In the genomic region with DNA sequence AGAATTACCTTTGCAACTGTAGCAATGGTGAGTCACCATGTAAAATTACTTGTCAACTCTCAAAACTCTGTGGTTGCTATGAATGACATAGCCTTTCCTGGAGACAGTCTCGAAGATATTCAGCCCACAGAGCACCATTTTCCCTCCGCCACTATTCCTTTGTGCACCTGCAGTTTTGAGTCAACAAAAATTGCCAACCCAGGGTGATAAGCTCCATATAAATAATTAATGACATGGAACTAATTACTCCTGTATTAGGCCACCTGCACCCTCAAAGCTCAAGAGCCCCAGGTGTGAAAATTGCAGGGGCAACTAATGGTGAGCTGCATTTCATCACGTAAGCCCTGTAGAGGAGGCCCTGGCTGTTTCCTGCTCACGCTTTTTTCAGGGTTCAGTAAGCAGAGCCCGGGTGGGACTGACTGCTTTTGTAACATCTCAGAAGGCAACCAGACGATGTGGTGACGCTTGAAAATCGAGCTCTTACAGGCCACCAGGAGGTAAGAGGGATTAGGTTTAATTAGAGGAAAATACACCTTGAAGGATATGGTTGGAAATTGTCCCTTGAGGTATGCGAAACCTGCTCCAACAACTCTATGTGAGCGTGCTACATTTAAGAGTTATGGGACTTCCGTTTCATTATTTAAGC, we compare ENCODE assay signal across 1 cellular context.
TF ChIP-seq lines count a peak whose summit lies in the region.

No MANE protein-coding gene starts in this region.

TF ChIP-seq in GM12878, 131 proteins besides CTCF, POLR2A, EP300 and RAD21 (continued from another document and continues in another):
- TF ChIP-seq, protein P1, sequence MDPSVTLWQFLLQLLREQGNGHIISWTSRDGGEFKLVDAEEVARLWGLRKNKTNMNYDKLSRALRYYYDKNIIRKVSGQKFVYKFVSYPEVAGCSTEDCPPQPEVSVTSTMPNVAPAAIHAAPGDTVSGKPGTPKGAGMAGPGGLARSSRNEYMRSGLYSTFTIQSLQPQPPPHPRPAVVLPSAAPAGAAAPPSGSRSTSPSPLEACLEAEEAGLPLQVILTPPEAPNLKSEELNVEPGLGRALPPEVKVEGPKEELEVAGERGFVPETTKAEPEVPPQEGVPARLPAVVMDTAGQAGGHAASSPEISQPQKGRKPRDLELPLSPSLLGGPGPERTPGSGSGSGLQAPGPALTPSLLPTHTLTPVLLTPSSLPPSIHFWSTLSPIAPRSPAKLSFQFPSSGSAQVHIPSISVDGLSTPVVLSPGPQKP (IDR thresholded peaks at IDR 0.05; ENCODE audit: low read depth, low read length) = no peak
- TF ChIP-seq JUND (IDR thresholded peaks at IDR 0.05; ENCODE audit: low read depth, low read length) (no peak), MTA3 (IDR thresholded peaks at IDR 0.05; ENCODE audit: borderline replicate concordance, low read length) (no peak), CBX3 (IDR thresholded peaks at IDR 0.05; ENCODE audit: borderline replicate concordance, low read depth) (no peak), MEF2B (IDR thresholded peaks at IDR 0.05; ENCODE audit: partially characterized antibody, poor library complexity, severe bottlenecking) (peak; percentile 74), REST (IDR thresholded peaks at IDR 0.05; ENCODE audit: low read depth, low read length) (no peak), YY1 (IDR thresholded peaks at IDR 0.05; ENCODE audit: low read depth, low read length) (no peak), WRNIP1 (IDR thresholded peaks at IDR 0.05; ENCODE audit: borderline replicate concordance, low read depth, low read length) (no peak), ATF7 (IDR thresholded peaks at IDR 0.05; ENCODE audit: low read depth) (peak; percentile 96), CREM (IDR thresholded peaks at IDR 0.05; ENCODE audit: low read depth) (no peak; the same call in 1 of the 2 replicates), POLR2AphosphoS2 (IDR thresholded peaks at IDR 0.05; ENCODE audit: low read depth, low read length) (no peak; the same call in 1 of the 2 replicates), CEBPB (IDR thresholded peaks at IDR 0.05; ENCODE audit: borderline replicate concordance in 1 of 2, low read depth in 2 of 2, low read length in 2 of 2) (no peak), CHD1 (IDR thresholded peaks at IDR 0.05; ENCODE audit: low read depth, low read length) (no peak), TCF3 (IDR thresholded peaks at IDR 0.05; ENCODE audit: borderline replicate concordance, insufficient read depth, low read depth, low read length) (no peak), TBL1XR1 (IDR thresholded peaks at IDR 0.05; ENCODE audit: low read depth, low read length) (no peak), NR2F1 (conservative IDR thresholded peaks at IDR 0.05) (peak; percentile 43), CBFB (IDR thresholded peaks at IDR 0.05; ENCODE audit: low read depth) (no peak), ZNF622 (IDR thresholded peaks at IDR 0.05) (no peak), NRF1 (conservative IDR thresholded peaks at IDR 0.05; ENCODE audit: low read depth, low read length) (no peak), NFIC (IDR thresholded peaks at IDR 0.05; ENCODE audit: low read depth, low read length) (peak; percentile 37; the same call in 1 of the 2 replicates), HDAC2 (IDR thresholded peaks at IDR 0.05) (no peak), TCF7 (IDR thresholded peaks at IDR 0.05; ENCODE audit: borderline replicate concordance) (no peak), TARDBP (IDR thresholded peaks at IDR 0.05; ENCODE audit: borderline replicate concordance) (no peak), ZZZ3 (IDR thresholded peaks at IDR 0.05; ENCODE audit: control insufficient read depth, insufficient read length, low read depth) (no peak), ZNF24 (IDR thresholded peaks at IDR 0.05) (peak; percentile 58; the same call in 1 of the 2 replicates), GABPA (IDR thresholded peaks at IDR 0.05; ENCODE audit: low read depth) (no peak), EGR1 (IDR thresholded peaks at IDR 0.05; ENCODE audit: borderline replicate concordance in 1 of 2, low read depth in 2 of 2, low read length in 2 of 2) (no peak), YBX1 (IDR thresholded peaks at IDR 0.05) (peak; percentile 16; the same call in 1 of the 2 replicates), RELA (IDR thresholded peaks at IDR 0.05; ENCODE audit: borderline replicate concordance, partially characterized antibody) (no peak), FOXM1 (IDR thresholded peaks at IDR 0.05; ENCODE audit: low read depth, low read length) (no peak), BCLAF1 (IDR thresholded peaks at IDR 0.05) (no peak), STAT3 (IDR thresholded peaks at IDR 0.05; ENCODE audit: low read depth, low read length) (no peak; the same call in 1 of the 2 replicates)
- TF ChIP-seq, protein P2, sequence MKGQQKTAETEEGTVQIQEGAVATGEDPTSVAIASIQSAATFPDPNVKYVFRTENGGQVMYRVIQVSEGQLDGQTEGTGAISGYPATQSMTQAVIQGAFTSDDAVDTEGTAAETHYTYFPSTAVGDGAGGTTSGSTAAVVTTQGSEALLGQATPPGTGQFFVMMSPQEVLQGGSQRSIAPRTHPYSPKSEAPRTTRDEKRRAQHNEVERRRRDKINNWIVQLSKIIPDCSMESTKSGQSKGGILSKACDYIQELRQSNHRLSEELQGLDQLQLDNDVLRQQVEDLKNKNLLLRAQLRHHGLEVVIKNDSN (IDR thresholded peaks at IDR 0.05; ENCODE audit: borderline replicate concordance, extremely low read length, insufficient read depth, low read depth, low read length) = no peak
- TF ChIP-seq, protein P3, sequence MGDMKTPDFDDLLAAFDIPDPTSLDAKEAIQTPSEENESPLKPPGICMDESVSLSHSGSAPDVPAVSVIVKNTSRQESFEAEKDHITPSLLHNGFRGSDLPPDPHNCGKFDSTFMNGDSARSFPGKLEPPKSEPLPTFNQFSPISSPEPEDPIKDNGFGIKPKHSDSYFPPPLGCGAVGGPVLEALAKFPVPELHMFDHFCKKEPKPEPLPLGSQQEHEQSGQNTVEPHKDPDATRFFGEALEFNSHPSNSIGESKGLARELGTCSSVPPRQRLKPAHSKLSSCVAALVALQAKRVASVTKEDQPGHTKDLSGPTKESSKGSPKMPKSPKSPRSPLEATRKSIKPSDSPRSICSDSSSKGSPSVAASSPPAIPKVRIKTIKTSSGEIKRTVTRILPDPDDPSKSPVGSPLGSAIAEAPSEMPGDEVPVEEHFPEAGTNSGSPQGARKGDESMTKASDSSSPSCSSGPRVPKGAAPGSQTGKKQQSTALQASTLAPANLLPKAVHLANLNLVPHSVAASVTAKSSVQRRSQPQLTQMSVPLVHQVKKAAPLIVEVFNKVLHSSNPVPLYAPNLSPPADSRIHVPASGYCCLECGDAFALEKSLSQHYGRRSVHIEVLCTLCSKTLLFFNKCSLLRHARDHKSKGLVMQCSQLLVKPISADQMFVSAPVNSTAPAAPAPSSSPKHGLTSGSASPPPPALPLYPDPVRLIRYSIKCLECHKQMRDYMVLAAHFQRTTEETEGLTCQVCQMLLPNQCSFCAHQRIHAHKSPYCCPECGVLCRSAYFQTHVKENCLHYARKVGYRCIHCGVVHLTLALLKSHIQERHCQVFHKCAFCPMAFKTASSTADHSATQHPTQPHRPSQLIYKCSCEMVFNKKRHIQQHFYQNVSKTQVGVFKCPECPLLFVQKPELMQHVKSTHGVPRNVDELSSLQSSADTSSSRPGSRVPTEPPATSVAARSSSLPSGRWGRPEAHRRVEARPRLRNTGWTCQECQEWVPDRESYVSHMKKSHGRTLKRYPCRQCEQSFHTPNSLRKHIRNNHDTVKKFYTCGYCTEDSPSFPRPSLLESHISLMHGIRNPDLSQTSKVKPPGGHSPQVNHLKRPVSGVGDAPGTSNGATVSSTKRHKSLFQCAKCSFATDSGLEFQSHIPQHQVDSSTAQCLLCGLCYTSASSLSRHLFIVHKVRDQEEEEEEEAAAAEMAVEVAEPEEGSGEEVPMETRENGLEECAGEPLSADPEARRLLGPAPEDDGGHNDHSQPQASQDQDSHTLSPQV (IDR thresholded peaks at IDR 0.05) = no peak
- TF ChIP-seq, protein P4, sequence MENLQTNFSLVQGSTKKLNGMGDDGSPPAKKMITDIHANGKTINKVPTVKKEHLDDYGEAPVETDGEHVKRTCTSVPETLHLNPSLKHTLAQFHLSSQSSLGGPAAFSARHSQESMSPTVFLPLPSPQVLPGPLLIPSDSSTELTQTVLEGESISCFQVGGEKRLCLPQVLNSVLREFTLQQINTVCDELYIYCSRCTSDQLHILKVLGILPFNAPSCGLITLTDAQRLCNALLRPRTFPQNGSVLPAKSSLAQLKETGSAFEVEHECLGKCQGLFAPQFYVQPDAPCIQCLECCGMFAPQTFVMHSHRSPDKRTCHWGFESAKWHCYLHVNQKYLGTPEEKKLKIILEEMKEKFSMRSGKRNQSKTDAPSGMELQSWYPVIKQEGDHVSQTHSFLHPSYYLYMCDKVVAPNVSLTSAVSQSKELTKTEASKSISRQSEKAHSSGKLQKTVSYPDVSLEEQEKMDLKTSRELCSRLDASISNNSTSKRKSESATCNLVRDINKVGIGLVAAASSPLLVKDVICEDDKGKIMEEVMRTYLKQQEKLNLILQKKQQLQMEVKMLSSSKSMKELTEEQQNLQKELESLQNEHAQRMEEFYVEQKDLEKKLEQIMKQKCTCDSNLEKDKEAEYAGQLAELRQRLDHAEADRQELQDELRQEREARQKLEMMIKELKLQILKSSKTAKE (IDR thresholded peaks at IDR 0.05; ENCODE audit: low read depth, poor library complexity, severe bottlenecking) = peak; percentile 71
- TF ChIP-seq, protein P5, sequence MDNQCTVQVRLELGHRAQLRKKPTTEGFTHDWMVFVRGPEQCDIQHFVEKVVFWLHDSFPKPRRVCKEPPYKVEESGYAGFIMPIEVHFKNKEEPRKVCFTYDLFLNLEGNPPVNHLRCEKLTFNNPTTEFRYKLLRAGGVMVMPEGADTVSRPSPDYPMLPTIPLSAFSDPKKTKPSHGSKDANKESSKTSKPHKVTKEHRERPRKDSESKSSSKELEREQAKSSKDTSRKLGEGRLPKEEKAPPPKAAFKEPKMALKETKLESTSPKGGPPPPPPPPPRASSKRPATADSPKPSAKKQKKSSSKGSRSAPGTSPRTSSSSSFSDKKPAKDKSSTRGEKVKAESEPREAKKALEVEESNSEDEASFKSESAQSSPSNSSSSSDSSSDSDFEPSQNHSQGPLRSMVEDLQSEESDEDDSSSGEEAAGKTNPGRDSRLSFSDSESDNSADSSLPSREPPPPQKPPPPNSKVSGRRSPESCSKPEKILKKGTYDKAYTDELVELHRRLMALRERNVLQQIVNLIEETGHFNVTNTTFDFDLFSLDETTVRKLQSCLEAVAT (IDR thresholded peaks at IDR 0.05) = peak; percentile 72
- TF ChIP-seq, protein P6, sequence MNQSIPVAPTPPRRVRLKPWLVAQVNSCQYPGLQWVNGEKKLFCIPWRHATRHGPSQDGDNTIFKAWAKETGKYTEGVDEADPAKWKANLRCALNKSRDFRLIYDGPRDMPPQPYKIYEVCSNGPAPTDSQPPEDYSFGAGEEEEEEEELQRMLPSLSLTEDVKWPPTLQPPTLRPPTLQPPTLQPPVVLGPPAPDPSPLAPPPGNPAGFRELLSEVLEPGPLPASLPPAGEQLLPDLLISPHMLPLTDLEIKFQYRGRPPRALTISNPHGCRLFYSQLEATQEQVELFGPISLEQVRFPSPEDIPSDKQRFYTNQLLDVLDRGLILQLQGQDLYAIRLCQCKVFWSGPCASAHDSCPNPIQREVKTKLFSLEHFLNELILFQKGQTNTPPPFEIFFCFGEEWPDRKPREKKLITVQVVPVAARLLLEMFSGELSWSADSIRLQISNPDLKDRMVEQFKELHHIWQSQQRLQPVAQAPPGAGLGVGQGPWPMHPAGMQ (IDR thresholded peaks at IDR 0.05; ENCODE audit: borderline replicate concordance) = no peak
- TF ChIP-seq, protein P7, sequence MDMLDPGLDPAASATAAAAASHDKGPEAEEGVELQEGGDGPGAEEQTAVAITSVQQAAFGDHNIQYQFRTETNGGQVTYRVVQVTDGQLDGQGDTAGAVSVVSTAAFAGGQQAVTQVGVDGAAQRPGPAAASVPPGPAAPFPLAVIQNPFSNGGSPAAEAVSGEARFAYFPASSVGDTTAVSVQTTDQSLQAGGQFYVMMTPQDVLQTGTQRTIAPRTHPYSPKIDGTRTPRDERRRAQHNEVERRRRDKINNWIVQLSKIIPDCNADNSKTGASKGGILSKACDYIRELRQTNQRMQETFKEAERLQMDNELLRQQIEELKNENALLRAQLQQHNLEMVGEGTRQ (IDR thresholded peaks at IDR 0.05; ENCODE audit: borderline replicate concordance, low read depth, low read length) = no peak
